Comparison of ENCODE assay signal across 16 cellular contexts in genomic region chr10:87927091-87927490, GRCh38.
DNase-seq lines count a peak whose midpoint lies in the region; ATAC-seq and TF ChIP-seq lines count a peak whose summit lies in the region.
"Had no signal": no experiment of that assay in that cellular context is flagged by ENCODE, and none has a peak within 500 bp of the region (broad histone marks: within the 10 kb centered on the region; RNA-seq: fewer than 3 reads in every experiment).

No MANE protein-coding gene starts in this region.

- no peaks in the 10 kb centered on the region for H3K36me3 ChIP-seq in ascending aorta
- no peaks in the 10 kb centered on the region for H3K36me3 ChIP-seq in left lung

- H3K4me1 ChIP-seq in ascending aorta (peaks cover 10 to 40% of the 10 kb centered on the region in 2 donors), left lung (peaks cover 12 to 77% of the 10 kb centered on the region in 2 donors)

- peak; percentile 58 for ATAC-seq in left lung
- ATAC-seq in activated CD8-positive, alpha-beta T cell treated with anti-CD3 and anti-CD28 coated beads, Interleukin-2, amount 10 ng/mL, durations not matched to agents 7 days and 5 days, result no peak
- ATAC-seq: activated T-cell treated with anti-CD3 and anti-CD28 coated beads, Interleukin-2, amount 50 U/mL, for 4 hours had no signal

- POLR2A ChIA-PET in activated CD8-positive, alpha-beta T cell treated with anti-CD3 and anti-CD28 coated beads, Interleukin-2, amount 10 ng/mL, durations not matched to agents 7 days and 5 days (lab: Charles Lee), result no interaction called here

- intact Hi-C loops in ascending aorta (cut with DNase I) (no loop called here), left lung (cut with DNase I) (no loop called here)

- H3K9me3 Mint-ChIP-seq in activated CD8-positive, alpha-beta T cell treated with anti-CD3 and anti-CD28 coated beads, Interleukin-2, amount 10 ng/mL, durations not matched to agents 7 days and 5 days (ENCODE audit: insufficient read depth), result no peaks in the 10 kb centered on the region
- H3K9me3 Mint-ChIP-seq: activated T-cell treated with anti-CD3 and anti-CD28 coated beads, Interleukin-2, amount 50 U/mL, for 4 hours had no signal

- H3K4me3 ChIP-seq in ascending aorta (no peak overlapping the region), left lung (no peak overlapping the region)
- H3K4me3 ChIP-seq: esophagus squamous epithelium, PC-9 had no signal

- H3K36me3 Mint-ChIP-seq in activated CD8-positive, alpha-beta T cell treated with anti-CD3 and anti-CD28 coated beads, Interleukin-2, amount 10 ng/mL, durations not matched to agents 7 days and 5 days (ENCODE audit: low read depth), result peaks cover 63% of the 10 kb centered on the region

- CTCF ChIA-PET in activated CD8-positive, alpha-beta T cell treated with anti-CD3 and anti-CD28 coated beads, Interleukin-2, amount 10 ng/mL, durations not matched to agents 7 days and 5 days (lab: Charles Lee), result interaction anchor here (0.6 to 1.6 kb wide), 4 partner anchors 13 to 462 kb away, joined by 3 read pairs; no protein-coding TSS in a partner anchor

- no peak overlapping the region for H3K4me3 Mint-ChIP-seq in activated CD8-positive, alpha-beta T cell treated with anti-CD3 and anti-CD28 coated beads, Interleukin-2, amount 10 ng/mL, durations not matched to agents 7 days and 5 days
- H3K4me3 Mint-ChIP-seq: activated CD4-positive, alpha-beta T cell treated with anti-CD3 and anti-CD28 coated beads, Interleukin-2, amount 10 ng/mL, durations not matched to agents 7 days and 5 days; activated T-cell treated with anti-CD3 and anti-CD28 coated beads, Interleukin-2, amount 50 U/mL, for 4 hours had no signal

- H3K4me1 Mint-ChIP-seq in activated CD8-positive, alpha-beta T cell treated with anti-CD3 and anti-CD28 coated beads, Interleukin-2, amount 10 ng/mL, durations not matched to agents 7 days and 5 days (ENCODE audit: low read depth), result peaks cover 68% of the 10 kb centered on the region

- TF ChIP-seq CTCF in ascending aorta (IDR thresholded peaks at IDR 0.05), result no peak
- no peak for TF ChIP-seq CTCF in left lung (IDR thresholded peaks at IDR 0.05)

- H3K27me3 ChIP-seq in ascending aorta (no peaks in the 10 kb centered on the region), left lung (no peaks in the 10 kb centered on the region)
- H3K27me3 ChIP-seq: esophagus squamous epithelium had no signal

- H3K27me3 Mint-ChIP-seq in activated CD8-positive, alpha-beta T cell treated with anti-CD3 and anti-CD28 coated beads, Interleukin-2, amount 10 ng/mL, durations not matched to agents 7 days and 5 days (ENCODE audit: low read depth), result no peaks in the 10 kb centered on the region
- H3K27me3 Mint-ChIP-seq: activated CD4-positive, alpha-beta T cell treated with anti-CD3 and anti-CD28 coated beads, Interleukin-2, amount 10 ng/mL, durations not matched to agents 7 days and 5 days had no signal

- H3K9me3 ChIP-seq in ascending aorta, result no peaks in the 10 kb centered on the region
- H3K9me3 ChIP-seq in left lung, result no peaks in the 10 kb centered on the region
- H3K9me3 ChIP-seq: esophagus squamous epithelium had no signal

- H3K27ac ChIP-seq in ascending aorta, result peak overlapping the region; percentile 1 to 43
- peak overlapping the region in 1 of 2 donors; percentile 25 for H3K27ac ChIP-seq in left lung
- H3K27ac ChIP-seq: esophagus squamous epithelium, PC-9 had no signal

- H3K27ac Mint-ChIP-seq in activated CD8-positive, alpha-beta T cell treated with anti-CD3 and anti-CD28 coated beads, Interleukin-2, amount 10 ng/mL, durations not matched to agents 7 days and 5 days, result no peak overlapping the region

- DNase-seq in ACHN, result peak; percentile 24
- DNase-seq in HCEC 1CT, result peak; percentile 27
- DNase-seq in ascending aorta (ENCODE audit: low spot score in 2 of 2), result no peak
- DNase-seq in left lung, result no peak
- no peak for DNase-seq in NCI-H748 (lab: John Stamatoyannopoulos, UW; ENCODE audit: unreplicated experiment)
- no peak for DNase-seq in activated CD8-positive, alpha-beta T cell treated with anti-CD3 and anti-CD28 coated beads, Interleukin-2, amount 10 ng/mL, durations not matched to agents 7 days and 5 days
- DNase-seq in HuH-7.5 (ENCODE audit: low spot score), result no peak
- DNase-seq in T-helper 2 cell, result no peak
- DNase-seq: activated CD4-positive, alpha-beta T cell treated with anti-CD3 and anti-CD28 coated beads, Interleukin-2, amount 10 ng/mL, durations not matched to agents 7 days and 5 days; activated T-cell treated with anti-CD3 and anti-CD28 coated beads, Interleukin-2, amount 50 U/mL, for 4 hours; cortex of kidney; esophagus squamous epithelium; NCI-H1105; NCI-H524; nucleus accumbens; PC-9 had no signal

- in situ Hi-C loops in ACHN (cut with HindIII; ENCODE audit: low pct_ligation_motif_present, low pct_unique_long_range_greater_than_20kb, low sequenced_read_pairs), result no loop called here

Comparison
In these comparisons a context has a peak if more than half of its experiments do, and no peak if none do; other contexts are left out.
1. DNase-seq: peak in ACHN (single experiment) and HCEC 1CT (single experiment); none in ascending aorta (0 of 2), left lung (0 of 2), NCI-H748 (single experiment), activated CD8-positive, alpha-beta T cell treated with anti-CD3 and anti-CD28 coated beads, Interleukin-2, amount 10 ng/mL, durations not matched to agents 7 days and 5 days (single experiment), HuH-7.5 (single experiment) and T-helper 2 cell (0 of 5).